In genomic region chr20:674936-675452, GRCh38 we compare ENCODE assay signal across 16 cellular contexts. TPM values are rescaled to one million over a fixed set of nuclear protein-coding genes. Genes with fewer than 3 reads are reported as not detected.
A peak's percentile ranks its signal among the peaks of the same experiment; 100 is the strongest.
DNase-seq lines count a peak whose midpoint lies in the region; ATAC-seq and TF ChIP-seq lines count a peak whose summit lies in the region.
"Had no signal": no experiment of that assay in that cellular context is flagged by ENCODE, and none has a peak within 500 bp of the region (broad histone marks: within the 10 kb centered on the region; RNA-seq: fewer than 3 reads in every experiment).

No MANE protein-coding gene starts in this region.

- H3K79me2 ChIP-seq in smooth muscle cell (ENCODE audit: low read depth) = no peaks in the 10 kb centered on the region

- H4K20me1 ChIP-seq in smooth muscle cell (ENCODE audit: low read depth) = peaks cover 5% of the 10 kb centered on the region

- intact Hi-C loops in esophagus muscularis mucosa (cut with DNase I) (no loop called here), esophagus squamous epithelium (cut with DNase I) (loop anchor here (10.0 kb wide), 1 partner anchor 50 kb away; no protein-coding TSS in a partner anchor)

- no peak for TF ChIP-seq EP300 in esophagus muscularis mucosa (IDR thresholded peaks at IDR 0.05)

- TF ChIP-seq CTCF in esophagus muscularis mucosa (IDR thresholded peaks at IDR 0.05) = no peak
- TF ChIP-seq CTCF in smooth muscle cell (IDR thresholded peaks at IDR 0.05; ENCODE audit: borderline replicate concordance, insufficient read depth, poor library complexity, severe bottlenecking) = no peak
- TF ChIP-seq CTCF in esophagus squamous epithelium (IDR thresholded peaks at IDR 0.05) = no peak

- no peaks in the 10 kb centered on the region for H3K36me3 ChIP-seq in esophagus muscularis mucosa
- H3K36me3 ChIP-seq in smooth muscle cell (ENCODE audit: low read depth) = no peaks in the 10 kb centered on the region
- H3K36me3 ChIP-seq in esophagus squamous epithelium = no peaks in the 10 kb centered on the region
- H3K36me3 ChIP-seq: adrenal gland had no signal

- no peak overlapping the region for H2AFZ ChIP-seq in smooth muscle cell (ENCODE audit: low read depth)

- WGBS in esophagus muscularis mucosa = 6% methylated on average over 8 of the region's 27 CpGs
- WGBS in smooth muscle cell (ENCODE audit: low lambda C conversion rate) = 18% methylated on average over 25 of the region's 27 CpGs
- WGBS in esophagus squamous epithelium, 2 donors = 12 to 22% methylated on average over 10 to 13 of the region's 27 CpGs

- peak; percentile 61 for DNase-seq in NCI-H2171 treated with DMSO at 0.1 percent for 48 hours (lab: John Stamatoyannopoulos, UW)
- no peak for DNase-seq in NCI-H2171 (lab: John Stamatoyannopoulos, UW)
- peak; percentile 36 for DNase-seq in NCI-H526 treated with DMSO at 0.1 percent for 48 hours (lab: John Stamatoyannopoulos, UW)
- DNase-seq in esophagus muscularis mucosa (ENCODE audit: extremely low spot score) = no peak
- no peak for DNase-seq in smooth muscle cell (lab: John Stamatoyannopoulos, UW; ENCODE audit: unreplicated experiment)
- DNase-seq in esophagus squamous epithelium (lab: John Stamatoyannopoulos, UW) = no peak

- H3F3A ChIP-seq in smooth muscle cell (ENCODE audit: low read depth) = no peaks in the 10 kb centered on the region

- peaks cover 21 to 25% (median 23%) of the 10 kb centered on the region in 4 donors for H3K4me1 ChIP-seq in esophagus muscularis mucosa
- H3K4me1 ChIP-seq in smooth muscle cell (ENCODE audit: low read depth) = peaks cover 10% of the 10 kb centered on the region
- peaks cover 8 to 22% (median 8%) of the 10 kb centered on the region in 3 donors for H3K4me1 ChIP-seq in esophagus squamous epithelium

- ATAC-seq in HG03571 (IDR thresholded peaks at IDR 0.05; ENCODE audit: unreplicated experiment) (no peak), GM19023 (IDR thresholded peaks at IDR 0.05; ENCODE audit: unreplicated experiment) (no peak)

- no peak overlapping the region for H3K27ac ChIP-seq in esophagus muscularis mucosa (replicated peaks in 1 of 4)
- H3K27ac ChIP-seq in smooth muscle cell (ENCODE audit: low read depth) = no peak overlapping the region
- no peak overlapping the region for H3K27ac ChIP-seq in esophagus squamous epithelium
- H3K27ac ChIP-seq: adrenal gland had no signal

- H3K4me3 ChIP-seq in esophagus muscularis mucosa (peak overlapping the region; percentile 11 to 38 (median 30)), smooth muscle cell (no peak overlapping the region), esophagus squamous epithelium (peak overlapping the region in 1 of 4 donors; percentile 36)
- H3K4me3 ChIP-seq: adrenal gland had no signal

- H3K9me3 ChIP-seq in esophagus muscularis mucosa (no peaks in the 10 kb centered on the region), smooth muscle cell (replicated peaks; ENCODE audit: low read depth) (no peaks in the 10 kb centered on the region), esophagus squamous epithelium (no peaks in the 10 kb centered on the region)
- H3K9me3 ChIP-seq: adrenal gland had no signal

- H3K4me2 ChIP-seq in smooth muscle cell = peak overlapping the region; percentile 78

- H3K9ac ChIP-seq in smooth muscle cell (ENCODE audit: low read depth) = no peak overlapping the region

- TF ChIP-seq POLR2A in esophagus muscularis mucosa (IDR thresholded peaks at IDR 0.05; ENCODE audit: low read depth) (no peak), esophagus squamous epithelium (IDR thresholded peaks at IDR 0.05) (no peak)

- H3K27me3 ChIP-seq in esophagus muscularis mucosa (peaks cover 0 to 91% (median 38%) of the 10 kb centered on the region in 4 donors), smooth muscle cell (ENCODE audit: low read depth) (peaks cover 69% of the 10 kb centered on the region), esophagus squamous epithelium (peaks cover 7 to 99% (median 14%) of the 10 kb centered on the region in 4 donors)

RNA-seq across cellular contexts. Expression of gene SCRT2, which starts 0.6 kb away (rescaled TPM):
- total RNA-seq in esophagus muscularis mucosa = not detected
- not detected in 2 replicates for total RNA-seq in smooth muscle cell
- not detected in 2 replicates for polyA plus RNA-seq in smooth muscle cell
- not detected for total RNA-seq in esophagus squamous epithelium
- total RNA-seq: activated CD4-positive, alpha-beta memory T cell treated with anti-CD3 and anti-CD28 coated beads, Interleukin-2, amount 10 ng/mL, durations not matched to agents 7 days and 5 days; activated T-helper 1 cell treated with anti-CD3 and anti-CD28 coated beads, Interleukin-12 subunit alpha, Interleukin-12 subunit beta, Interleukin-2, Interleukin-4 antibody, amounts not matched to agents 30 ng/mL and 10 ng/mL and 1 ng/mL, durations not matched to agents 14 hours and 24 hours and 36 hours; adrenal gland; HT1080; left colon; mononuclear cell; subcutaneous adipose tissue had no signal
- polyA plus RNA-seq: adrenal gland, AG04450 had no signal

RNA-seq across cellular contexts. Expression of gene SRXN1, which starts 22.0 kb away (rescaled TPM):
- total RNA-seq in esophagus muscularis mucosa = 10 to 100 TPM; 37.0 to 58.2 (median 41.4) TPM
- total RNA-seq in smooth muscle cell = 24.3 and 27.2 TPM in 2 replicates
- polyA plus RNA-seq in smooth muscle cell = 26.9 and 32.2 TPM in 2 replicates
- 100 to 1,000 TPM in 3 of 4 donors, 10 to 100 TPM in 1; 73.4 to 158 (median 133) TPM for total RNA-seq in esophagus squamous epithelium

Comparison
In these comparisons a context has a peak if more than half of its experiments do, and no peak if none do; other contexts are left out.
1. DNase-seq: peak in NCI-H2171 treated with DMSO at 0.1 percent for 48 hours (single experiment) and NCI-H526 treated with DMSO at 0.1 percent for 48 hours (single experiment); none in NCI-H2171 (single experiment), esophagus muscularis mucosa (single experiment), smooth muscle cell (single experiment) and esophagus squamous epithelium (single experiment).